Comparison of ENCODE assay signal across 8 cellular contexts in genomic region chr10:70052462-70053211, GRCh38. TPM values are rescaled to one million over a fixed set of nuclear protein-coding genes. Genes with fewer than 3 reads are reported as not detected.
DNase-seq lines count a peak whose midpoint lies in the region; ATAC-seq and TF ChIP-seq lines count a peak whose summit lies in the region.

Gene MACROH2A2 (plus strand): TSS chr10:70052846. CDS start chr10:70075659, 22,813 bp downstream.

- H3K4me1 ChIP-seq in body of pancreas (peaks cover 24% of the 10 kb centered on the region), prostate gland (replicated peaks) (no peaks in the 10 kb centered on the region)

- WGBS in body of pancreas, 2 donors, result 1 to 4% methylated on average over 22 to 56 of the region's 58 CpGs
- under 1% methylated on average over 58 of the region's 58 CpGs for WGBS in prostate gland

- H3K27me3 ChIP-seq in body of pancreas (peaks cover 0 to 4% of the 10 kb centered on the region in 2 donors), prostate gland (replicated peaks; ENCODE audit: insufficient read depth) (no peaks in the 10 kb centered on the region)

- TF ChIP-seq CTCF in body of pancreas (IDR thresholded peaks at IDR 0.05) (peak in 4 of 7 experiments; percentile 29 to 40 (median 36)), prostate gland (IDR thresholded peaks at IDR 0.05) (peak in 3 of 4 experiments; percentile 13 to 44 (median 41))

- H3K4me3 ChIP-seq in body of pancreas (peak within 1 kb of the TSS; percentile 68 to 82), prostate gland (peak within 1 kb of the TSS; percentile 71 to 77)

- TF ChIP-seq POLR2A in body of pancreas (IDR thresholded peaks at IDR 0.05), result peak in 1 of 3 donors; percentile 31
- TF ChIP-seq POLR2A in prostate gland (IDR thresholded peaks at IDR 0.05), result peak; percentile 27

- intact Hi-C loops in body of pancreas (cut with DNase I), result no loop called here
- intact Hi-C loops in prostate gland (cut with DNase I), result no loop called here

- ATAC-seq in body of pancreas, result peak; percentile 76
- no peak for ATAC-seq in GM19395 (IDR thresholded peaks at IDR 0.05; ENCODE audit: unreplicated experiment)
- ATAC-seq in GM18502 (IDR thresholded peaks at IDR 0.05; ENCODE audit: poor library complexity, unreplicated experiment), result no peak

- H3K9me3 ChIP-seq in body of pancreas, result no peaks in the 10 kb centered on the region
- H3K9me3 ChIP-seq in prostate gland, result no peaks in the 10 kb centered on the region

- H3K27ac ChIP-seq in body of pancreas (peak within 1 kb of the TSS in 3 of 4 donors; percentile 63 to 76 (median 64)), prostate gland (peak within 1 kb of the TSS; percentile 54 to 80)

- DNase-seq in activated CD8-positive, alpha-beta memory T cell treated with anti-CD3 and anti-CD28 coated beads for 24 hours, result peak; percentile 66
- DNase-seq in activated CD8-positive, alpha-beta memory T cell treated with anti-CD3 and anti-CD28 coated beads, Interleukin-2, amount 50 U/mL, for 4 hours, result no peak
- DNase-seq in NCI-H526 (lab: John Stamatoyannopoulos, UW) (peak; percentile 41 to 75), body of pancreas (peak; percentile 43 to 63 (median 59)), hypothalamus (lab: John Stamatoyannopoulos, UW) (peak in 38 of 51 donors; percentile 8 to 80 (median 50)), prostate gland (ENCODE audit: low spot score) (peak; percentile 63)

- H3K36me3 ChIP-seq in body of pancreas (replicated peaks in 1 of 2; ENCODE audit: insufficient read depth in 1 of 2, low read depth in 2 of 2) (no peaks in the 10 kb centered on the region), prostate gland (no peaks in the 10 kb centered on the region)

RNA-seq across cellular contexts. Expression of gene MACROH2A2, which starts in this region (rescaled TPM):
- 10 to 100 TPM in 1 of 2 donors, under 1 TPM in 1; 0.99 to 10.6 TPM for total RNA-seq in body of pancreas
- total RNA-seq in prostate gland, result 10 to 100 TPM; 23.1 to 59.5 TPM
